Comparison of ENCODE assay signal across 34 cellular contexts in genomic region chr3:51748327-51748726, GRCh38. TPM values are rescaled to one million over a fixed set of nuclear protein-coding genes. Genes with fewer than 3 reads are reported as not detected.
"Had no signal": no experiment of that assay in that cellular context is flagged by ENCODE, and none has a peak within 500 bp of the region (broad histone marks: within the 10 kb centered on the region; RNA-seq: fewer than 3 reads in every experiment).

No MANE protein-coding gene starts in this region.

- H3K4me1 ChIP-seq: esophagus muscularis mucosa, foreskin keratinocyte, gastrocnemius medialis had no signal

- H3K36me3 Mint-ChIP-seq: activated CD4-positive, alpha-beta memory T cell treated with anti-CD3 and anti-CD28 coated beads for 36 hours; activated naive CD4-positive, alpha-beta T cell treated with anti-CD3 and anti-CD28 coated beads, Interleukin-2, amount 50 U/mL, for 24 hours had no signal

- DNase-seq: activated CD4-positive, alpha-beta memory T cell treated with anti-CD3 and anti-CD28 coated beads for 36 hours; activated CD4-positive, alpha-beta T cell treated with anti-CD3 and anti-CD28 coated beads for 36 hours; activated CD4-positive, alpha-beta T cell treated with anti-CD3 and anti-CD28 coated beads, Interleukin-2, amount 10 ng/mL, durations not matched to agents 24 days and 14 days; activated CD4-positive, CD25-positive, alpha-beta regulatory T cell; activated CD4-positive, CD25-positive, alpha-beta regulatory T cell treated with anti-CD3 and anti-CD28 coated beads, Interleukin-2, amount 50 U/mL, for 72 hours; activated CD8-positive, alpha-beta memory T cell treated with anti-CD3 and anti-CD28 coated beads for 24 hours; activated effector memory CD4-positive, alpha-beta T cell treated with Interleukin-2 at 50 U/mL for 16 hours; activated gamma-delta T cell treated with Interleukin-2 at 50 U/mL for 16 hours; activated naive CD4-positive, alpha-beta T cell treated with Interleukin-2 at 50 U/mL for 16 hours; activated naive CD8-positive, alpha-beta T cell treated with anti-CD3 and anti-CD28 coated beads, Interleukin-2, amount 10 ng/mL, durations not matched to agents 7 days and 5 days; activated T-cell treated with anti-CD3 and anti-CD28 coated beads, Interleukin-2, amount 50 U/mL, for 4 hours; amniotic stem cell; anterior cingulate cortex; brain microvascular endothelial cell; cortex of kidney; dermis blood vessel endothelial cell; effector CD4-positive, alpha-beta T cell; effector memory CD8-positive, alpha-beta T cell; erythroblast; foreskin keratinocyte; gastrocnemius medialis; glutamatergic neuron; heart left ventricle; T-helper 1 cell; T-helper 17 cell had no signal

- H3K27me3 ChIP-seq: brain microvascular endothelial cell, esophagus muscularis mucosa, foreskin keratinocyte, gastrocnemius medialis had no signal

- H3K27ac ChIP-seq: brain microvascular endothelial cell, esophagus muscularis mucosa, foreskin keratinocyte, gastrocnemius medialis, heart left ventricle had no signal

- H3K4me3 Mint-ChIP-seq: activated CD4-positive, alpha-beta memory T cell treated with anti-CD3 and anti-CD28 coated beads for 36 hours; activated CD4-positive, alpha-beta T cell treated with anti-CD3 and anti-CD28 coated beads for 36 hours; activated CD4-positive, alpha-beta T cell treated with anti-CD3 and anti-CD28 coated beads, Interleukin-2, amount 10 ng/mL, durations not matched to agents 24 days and 14 days; activated naive CD4-positive, alpha-beta T cell treated with anti-CD3 and anti-CD28 coated beads, Interleukin-2, amount 50 U/mL, for 24 hours; activated naive CD8-positive, alpha-beta T cell treated with anti-CD3 and anti-CD28 coated beads, Interleukin-2, amount 10 ng/mL, durations not matched to agents 7 days and 5 days; activated T-cell treated with anti-CD3 and anti-CD28 coated beads, Interleukin-2, amount 50 U/mL, for 4 hours; activated T-helper 17 cell treated with anti-CD3 and anti-CD28 coated beads, Interleukin-2, amount 50 U/mL, for 72 hours; central memory CD8-positive, alpha-beta T cell; effector memory CD8-positive, alpha-beta T cell; T-helper 17 cell had no signal

- H3K9me3 Mint-ChIP-seq: activated naive CD4-positive, alpha-beta T cell treated with anti-CD3 and anti-CD28 coated beads, Interleukin-2, amount 50 U/mL, for 24 hours; activated T-cell treated with anti-CD3 and anti-CD28 coated beads, Interleukin-2, amount 50 U/mL, for 4 hours; activated T-helper 17 cell treated with anti-CD3 and anti-CD28 coated beads, Interleukin-2, amount 50 U/mL, for 72 hours; central memory CD8-positive, alpha-beta T cell; effector memory CD8-positive, alpha-beta T cell had no signal

- ATAC-seq: activated CD4-positive, alpha-beta T cell treated with anti-CD3 and anti-CD28 coated beads for 36 hours; effector memory CD8-positive, alpha-beta T cell; foreskin keratinocyte; gastrocnemius medialis; heart left ventricle; T-helper 17 cell had no signal

- H3K27me3 Mint-ChIP-seq: activated CD4-positive, alpha-beta memory T cell treated with anti-CD3 and anti-CD28 coated beads for 36 hours; activated CD4-positive, alpha-beta T cell treated with anti-CD3 and anti-CD28 coated beads for 36 hours; activated naive CD4-positive, alpha-beta T cell treated with anti-CD3 and anti-CD28 coated beads, Interleukin-2, amount 50 U/mL, for 24 hours; activated naive CD8-positive, alpha-beta T cell treated with anti-CD3 and anti-CD28 coated beads, Interleukin-2, amount 10 ng/mL, durations not matched to agents 7 days and 5 days; activated T-helper 17 cell treated with anti-CD3 and anti-CD28 coated beads, Interleukin-2, amount 50 U/mL, for 72 hours; central memory CD8-positive, alpha-beta T cell; effector memory CD8-positive, alpha-beta T cell had no signal

- H3K27ac Mint-ChIP-seq: activated CD4-positive, alpha-beta memory T cell treated with anti-CD3 and anti-CD28 coated beads for 36 hours; activated CD4-positive, alpha-beta T cell treated with anti-CD3 and anti-CD28 coated beads for 36 hours; activated CD4-positive, alpha-beta T cell treated with anti-CD3 and anti-CD28 coated beads, Interleukin-2, amount 10 ng/mL, durations not matched to agents 24 days and 14 days; activated naive CD4-positive, alpha-beta T cell treated with anti-CD3 and anti-CD28 coated beads, Interleukin-2, amount 50 U/mL, for 24 hours; activated naive CD8-positive, alpha-beta T cell treated with anti-CD3 and anti-CD28 coated beads, Interleukin-2, amount 10 ng/mL, durations not matched to agents 7 days and 5 days; activated T-helper 17 cell treated with anti-CD3 and anti-CD28 coated beads, Interleukin-2, amount 50 U/mL, for 72 hours; T-helper 17 cell had no signal

- H3K36me3 ChIP-seq: brain microvascular endothelial cell, esophagus muscularis mucosa, gastrocnemius medialis, heart left ventricle had no signal

- FAIRE-seq: astrocyte, bronchial epithelial cell had no signal

- H3K4me3 ChIP-seq: esophagus muscularis mucosa, gastrocnemius medialis, heart left ventricle had no signal

RNA-seq across cellular contexts. Expression of gene IQCF6, which starts 30.7 kb away (rescaled TPM):
- total RNA-seq: activated CD4-positive, alpha-beta memory T cell treated with anti-CD3 and anti-CD28 coated beads for 36 hours; activated CD4-positive, alpha-beta T cell treated with anti-CD3 and anti-CD28 coated beads for 36 hours; activated CD4-positive, alpha-beta T cell treated with anti-CD3 and anti-CD28 coated beads, Interleukin-2, amount 10 ng/mL, durations not matched to agents 24 days and 14 days; activated naive CD8-positive, alpha-beta T cell treated with anti-CD3 and anti-CD28 coated beads, Interleukin-2, amount 10 ng/mL, durations not matched to agents 7 days and 5 days; activated T-cell treated with anti-CD3 and anti-CD28 coated beads, Interleukin-2, amount 50 U/mL, for 4 hours; activated T-helper 17 cell treated with anti-CD3 and anti-CD28 coated beads, Interleukin-2, amount 50 U/mL, for 72 hours; astrocyte; bronchial epithelial cell; cardiac septum; cerebellum; dermis blood vessel endothelial cell; esophagus muscularis mucosa; foreskin keratinocyte; gastrocnemius medialis; heart left ventricle; T-helper 17 cell had no signal
- polyA plus RNA-seq: adipose tissue, foreskin keratinocyte, heart left ventricle had no signal

RNA-seq across cellular contexts. Expression of gene GRM2, which starts 41.5 kb away (rescaled TPM):
- total RNA-seq: foreskin keratinocyte had no signal
